16 cellular contexts compared by ENCODE assay signal in genomic region chr15:94929282-94929681, GRCh38.
DNase-seq lines count a peak whose midpoint lies in the region; ATAC-seq and TF ChIP-seq lines count a peak whose summit lies in the region.
"Had no signal": no experiment of that assay in that cellular context is flagged by ENCODE, and none has a peak within 500 bp of the region (broad histone marks: within the 10 kb centered on the region; RNA-seq: fewer than 3 reads in every experiment).

No MANE protein-coding gene starts in this region.

- no peak for DNase-seq in left ventricle myocardium inferior
- no peak for DNase-seq in left ventricle myocardium superior
- peak in 2 of 3 donors; percentile 40 to 41 for DNase-seq in right cardiac atrium
- no peak for DNase-seq in suprapubic skin (ENCODE audit: low spot score in 2 of 2)
- DNase-seq in activated T-cell treated with anti-CD3 and anti-CD28 coated beads, Interleukin-2, amount 50 U/mL, for 72 hours, result no peak
- DNase-seq in hepatocyte (ENCODE audit: low spot score), result no peak
- DNase-seq: C1 segment of cervical spinal cord; Calu3; CD4-positive, alpha-beta memory T cell; COR-L47; DMS53; DMS79 treated with DMSO at 0.1 percent for 48 hours; GF-D8; HFFc6 had no signal

- no peaks in the 10 kb centered on the region for H3K79me2 ChIP-seq in hepatocyte

- H3K27me3 ChIP-seq in left ventricle myocardium inferior (ENCODE audit: low read depth) (no peaks in the 10 kb centered on the region), right cardiac atrium (ENCODE audit: control insufficient read depth, insufficient read depth) (no peaks in the 10 kb centered on the region), suprapubic skin (no peaks in the 10 kb centered on the region), hepatocyte (no peaks in the 10 kb centered on the region)

- H3K36me3 Mint-ChIP-seq in activated T-cell treated with anti-CD3 and anti-CD28 coated beads, Interleukin-2, amount 50 U/mL, for 72 hours (ENCODE audit: insufficient read depth in 2 of 2), result no peaks in the 10 kb centered on the region
- H3K36me3 Mint-ChIP-seq: CD4-positive, alpha-beta memory T cell had no signal

- H3K9me2 ChIP-seq in hepatocyte (replicated peaks; ENCODE audit: insufficient read depth), result no peaks in the 10 kb centered on the region

- no peaks in the 10 kb centered on the region for H3K27me3 Mint-ChIP-seq in activated T-cell treated with anti-CD3 and anti-CD28 coated beads, Interleukin-2, amount 50 U/mL, for 72 hours (ENCODE audit: low read depth)
- H3K27me3 Mint-ChIP-seq: CD4-positive, alpha-beta memory T cell had no signal

- TF ChIP-seq CTCF in left ventricle myocardium inferior (IDR thresholded peaks at IDR 0.05; ENCODE audit: borderline replicate concordance) (no peak), suprapubic skin (IDR thresholded peaks at IDR 0.05) (no peak), hepatocyte (IDR thresholded peaks at IDR 0.05; ENCODE audit: poor library complexity) (no peak)

- peak overlapping the region; percentile 16 for H3K27ac ChIP-seq in left ventricle myocardium inferior (replicated peaks)
- H3K27ac ChIP-seq in right cardiac atrium (ENCODE audit: low read length), result no peak overlapping the region
- H3K27ac ChIP-seq in suprapubic skin, result peak overlapping the region; percentile 34
- H3K27ac ChIP-seq in hepatocyte, result no peak overlapping the region

- H3K9me3 Mint-ChIP-seq in activated T-cell treated with anti-CD3 and anti-CD28 coated beads, Interleukin-2, amount 50 U/mL, for 72 hours, result no peaks in the 10 kb centered on the region

- no peak for TF ChIP-seq POLR2A in suprapubic skin (IDR thresholded peaks at IDR 0.05)

- no peaks in the 10 kb centered on the region for H4K20me1 ChIP-seq in hepatocyte (ENCODE audit: insufficient read depth, poor library complexity, severe bottlenecking)

- no peaks in the 10 kb centered on the region for H3K4me1 Mint-ChIP-seq in activated T-cell treated with anti-CD3 and anti-CD28 coated beads, Interleukin-2, amount 50 U/mL, for 72 hours (ENCODE audit: low read depth)
- H3K4me1 Mint-ChIP-seq: CD4-positive, alpha-beta memory T cell; GM23338 had no signal

- no peaks in the 10 kb centered on the region for H3K4me1 ChIP-seq in left ventricle myocardium inferior
- no peaks in the 10 kb centered on the region for H3K4me1 ChIP-seq in right cardiac atrium (ENCODE audit: control insufficient read depth, insufficient read depth, low read length)
- H3K4me1 ChIP-seq in suprapubic skin, result peaks cover 4% of the 10 kb centered on the region
- H3K4me1 ChIP-seq in hepatocyte (ENCODE audit: insufficient read depth), result no peaks in the 10 kb centered on the region
- H3K4me1 ChIP-seq: HAP-1 had no signal

- no peak for TF ChIP-seq EP300 in suprapubic skin (IDR thresholded peaks at IDR 0.05)

- no peak overlapping the region for H2AFZ ChIP-seq in hepatocyte
- H2AFZ ChIP-seq: GM23338 had no signal

- H3K36me3 ChIP-seq in left ventricle myocardium inferior, result no peaks in the 10 kb centered on the region
- no peaks in the 10 kb centered on the region for H3K36me3 ChIP-seq in suprapubic skin
- H3K36me3 ChIP-seq in hepatocyte (replicated peaks; ENCODE audit: insufficient read depth, low read depth), result no peaks in the 10 kb centered on the region
- H3K36me3 ChIP-seq: HAP-1 had no signal

- H3K27ac Mint-ChIP-seq in activated T-cell treated with anti-CD3 and anti-CD28 coated beads, Interleukin-2, amount 50 U/mL, for 72 hours, result no peak overlapping the region
- H3K27ac Mint-ChIP-seq: CD4-positive, alpha-beta memory T cell; GM23338; HFFc6 had no signal

- intact Hi-C loops in left ventricle myocardium inferior (cut with micrococcal nuclease) (no loop called here), left ventricle myocardium superior (cut with micrococcal nuclease) (no loop called here), right cardiac atrium (cut with DNase I) (no loop called here)

- ATAC-seq in left ventricle myocardium superior (no peak), right cardiac atrium (peak in 1 of 2 donors; percentile 69)
- no peak for ATAC-seq in activated T-cell treated with anti-CD3 and anti-CD28 coated beads, Interleukin-2, amount 50 U/mL, for 72 hours (replicated peaks in 1 of 2)
- ATAC-seq: GM23338 had no signal

- H3K4me2 ChIP-seq in hepatocyte, result no peak overlapping the region
- H3K4me2 ChIP-seq: GM23338 had no signal

- no peak overlapping the region for H3K4me3 Mint-ChIP-seq in activated T-cell treated with anti-CD3 and anti-CD28 coated beads, Interleukin-2, amount 50 U/mL, for 72 hours
- H3K4me3 Mint-ChIP-seq: CD4-positive, alpha-beta memory T cell; GM23338; HFFc6 had no signal

- H3K9me3 ChIP-seq in left ventricle myocardium inferior (replicated peaks) (no peaks in the 10 kb centered on the region), right cardiac atrium (ENCODE audit: control insufficient read depth, low read length) (no peaks in the 10 kb centered on the region), suprapubic skin (no peaks in the 10 kb centered on the region), hepatocyte (ENCODE audit: low read depth) (no peaks in the 10 kb centered on the region)
- H3K9me3 ChIP-seq: HAP-1 had no signal

- H3K4me3 ChIP-seq in left ventricle myocardium inferior (no peak overlapping the region), right cardiac atrium (ENCODE audit: low read length) (no peak overlapping the region), suprapubic skin (no peak overlapping the region), hepatocyte (no peak overlapping the region)
- H3K4me3 ChIP-seq: GM23338, HAP-1 had no signal

- 61% methylated on average over 3 of the region's 3 CpGs for WGBS in right cardiac atrium
- WGBS in suprapubic skin, result 70% methylated on average over 3 of the region's 3 CpGs
- 84% methylated on average over 3 of the region's 3 CpGs for WGBS in hepatocyte (ENCODE audit: low lambda C conversion rate, missing lambda C conversion rate)

Comparison
In these comparisons a context has a peak if more than half of its experiments do, and no peak if none do; other contexts are left out.
1. DNase-seq: peak in right cardiac atrium (2 of 3); none in left ventricle myocardium inferior (single experiment), left ventricle myocardium superior (single experiment), suprapubic skin (0 of 2), activated T-cell treated with anti-CD3 and anti-CD28 coated beads, Interleukin-2, amount 50 U/mL, for 72 hours (0 of 2) and hepatocyte (single experiment).
2. H3K27ac ChIP-seq: peak in left ventricle myocardium inferior (single experiment) and suprapubic skin (single experiment); none in right cardiac atrium (single experiment) and hepatocyte (single experiment).